Comparison of ENCODE assay signal across 29 cellular contexts in the genomic region with DNA sequence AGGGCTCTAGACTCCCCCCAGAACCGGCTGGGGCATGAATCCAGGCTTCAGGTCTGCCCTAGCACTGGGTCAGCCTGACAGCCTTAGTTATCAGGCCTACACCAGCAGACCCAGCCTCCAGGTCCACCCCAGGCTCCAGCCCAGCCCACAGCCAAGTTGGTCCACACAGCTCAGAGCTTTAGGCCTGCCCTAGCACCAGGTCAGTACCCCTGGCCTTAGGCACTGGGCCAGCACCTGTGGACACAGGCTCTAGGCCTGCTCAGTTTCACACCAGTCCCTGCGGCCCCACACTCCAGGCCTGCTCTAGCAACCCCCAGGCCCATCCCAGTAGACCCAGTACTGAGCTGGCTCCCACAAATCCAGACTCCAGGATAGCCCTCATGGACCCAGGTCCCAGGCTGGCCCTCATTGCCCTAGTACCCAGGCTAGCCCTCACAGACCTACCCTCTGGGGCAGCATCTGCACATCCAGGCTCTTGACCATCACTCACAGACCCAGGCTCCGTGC.
"Had no signal": no experiment of that assay in that cellular context is flagged by ENCODE, and none has a peak within 500 bp of the region (broad histone marks: within the 10 kb centered on the region; RNA-seq: fewer than 3 reads in every experiment).

No MANE protein-coding gene starts in this region.

- H3K9ac ChIP-seq: KMS-11 had no signal

- H3K27me3 ChIP-seq: adrenal gland, breast epithelium had no signal

- H3K9me3 ChIP-seq: adrenal gland, breast epithelium had no signal

- H3K27ac ChIP-seq: adrenal gland, KMS-11, SK-N-MC, VCaP had no signal

- H3K27me3 Mint-ChIP-seq: activated CD4-positive, alpha-beta memory T cell treated with anti-CD3 and anti-CD28 coated beads, Interleukin-2, amount 10 ng/mL, durations not matched to agents 7 days and 5 days; activated CD4-positive, alpha-beta T cell treated with anti-CD3 and anti-CD28 coated beads for 36 hours; activated naive CD4-positive, alpha-beta T cell treated with anti-CD3 and anti-CD28 coated beads, Interleukin-2, amount 10 ng/mL, durations not matched to agents 7 days and 5 days; activated naive CD8-positive, alpha-beta T cell treated with anti-CD3 and anti-CD28 coated beads, Interleukin-2, amount 10 ng/mL, durations not matched to agents 7 days and 5 days; activated T-helper 17 cell treated with anti-CD3 and anti-CD28 coated beads, Interleukin-2, amount 50 U/mL, for 72 hours; T-cell had no signal

- H3K4me1 ChIP-seq: adrenal gland had no signal

- H3K4me3 Mint-ChIP-seq: activated CD4-positive, alpha-beta memory T cell treated with anti-CD3 and anti-CD28 coated beads, Interleukin-2, amount 10 ng/mL, durations not matched to agents 7 days and 5 days; activated CD4-positive, alpha-beta T cell treated with anti-CD3 and anti-CD28 coated beads for 36 hours; activated naive CD4-positive, alpha-beta T cell treated with anti-CD3 and anti-CD28 coated beads, Interleukin-2, amount 10 ng/mL, durations not matched to agents 7 days and 5 days; activated naive CD8-positive, alpha-beta T cell treated with anti-CD3 and anti-CD28 coated beads, Interleukin-2, amount 10 ng/mL, durations not matched to agents 7 days and 5 days; activated T-helper 17 cell treated with anti-CD3 and anti-CD28 coated beads, Interleukin-2, amount 50 U/mL, for 72 hours; T-cell had no signal

- H3K36me3 ChIP-seq: adrenal gland, breast epithelium had no signal

- H3K27ac Mint-ChIP-seq: activated CD4-positive, alpha-beta memory T cell treated with anti-CD3 and anti-CD28 coated beads, Interleukin-2, amount 10 ng/mL, durations not matched to agents 7 days and 5 days; activated CD4-positive, alpha-beta T cell treated with anti-CD3 and anti-CD28 coated beads for 36 hours; activated naive CD4-positive, alpha-beta T cell treated with anti-CD3 and anti-CD28 coated beads, Interleukin-2, amount 10 ng/mL, durations not matched to agents 7 days and 5 days; activated naive CD8-positive, alpha-beta T cell treated with anti-CD3 and anti-CD28 coated beads, Interleukin-2, amount 10 ng/mL, durations not matched to agents 7 days and 5 days; activated T-helper 17 cell treated with anti-CD3 and anti-CD28 coated beads, Interleukin-2, amount 50 U/mL, for 72 hours; T-cell had no signal

- H3K4me2 ChIP-seq: KMS-11 had no signal

- ATAC-seq: activated CD4-positive, alpha-beta T cell treated with anti-CD3 and anti-CD28 coated beads for 36 hours; activated T-helper 17 cell treated with anti-CD3 and anti-CD28 coated beads, Interleukin-2, amount 50 U/mL, for 72 hours; T-cell had no signal

- H3K4me3 ChIP-seq: adrenal gland, breast epithelium, SK-N-MC had no signal

- H3K4me1 Mint-ChIP-seq: activated CD4-positive, alpha-beta memory T cell treated with anti-CD3 and anti-CD28 coated beads, Interleukin-2, amount 10 ng/mL, durations not matched to agents 7 days and 5 days; activated CD4-positive, alpha-beta T cell treated with anti-CD3 and anti-CD28 coated beads for 36 hours; activated naive CD4-positive, alpha-beta T cell treated with anti-CD3 and anti-CD28 coated beads, Interleukin-2, amount 10 ng/mL, durations not matched to agents 7 days and 5 days; activated naive CD8-positive, alpha-beta T cell treated with anti-CD3 and anti-CD28 coated beads, Interleukin-2, amount 10 ng/mL, durations not matched to agents 7 days and 5 days; activated T-helper 17 cell treated with anti-CD3 and anti-CD28 coated beads, Interleukin-2, amount 50 U/mL, for 72 hours; T-cell had no signal

- FAIRE-seq: TTC549 had no signal

- DNase-seq: activated CD4-positive, alpha-beta memory T cell treated with anti-CD3 and anti-CD28 coated beads, Interleukin-2, amount 10 ng/mL, durations not matched to agents 7 days and 5 days; activated CD4-positive, alpha-beta T cell treated with anti-CD3 and anti-CD28 coated beads for 36 hours; activated CD4-positive, alpha-beta T cell treated with anti-CD3 and anti-CD28 coated beads, Interleukin-2, amount 50 U/mL, for 1 hour; activated CD4-positive, CD25-positive, alpha-beta regulatory T cell; activated gamma-delta T cell; activated naive CD4-positive, alpha-beta T cell treated with anti-CD3 and anti-CD28 coated beads, Interleukin-2, amount 10 ng/mL, durations not matched to agents 7 days and 5 days; activated naive CD8-positive, alpha-beta T cell treated with anti-CD3 and anti-CD28 coated beads, Interleukin-2, amount 10 ng/mL, durations not matched to agents 7 days and 5 days; activated T-cell treated with anti-CD3 and anti-CD28 coated beads for 4 hours; activated T-cell treated with anti-CD3 and anti-CD28 coated beads, Interleukin-2, amount 50 U/mL, for 48 hours; adrenal gland; anterior cingulate cortex; NCI-H1092 treated with DMSO at 0.1 percent for 48 hours; NCI-H1417 treated with DMSO at 0.1 percent for 48 hours; NCI-H1694; NCI-H2029; NCI-H2107; NCI-H345; NCI-H510A; NCI-H526 treated with DMSO at 0.1 percent for 48 hours; NCI-H82; T-cell; T-helper 2 cell; T1000 had no signal
